ENCODE assay signal across 18 cellular contexts in the genomic region with DNA sequence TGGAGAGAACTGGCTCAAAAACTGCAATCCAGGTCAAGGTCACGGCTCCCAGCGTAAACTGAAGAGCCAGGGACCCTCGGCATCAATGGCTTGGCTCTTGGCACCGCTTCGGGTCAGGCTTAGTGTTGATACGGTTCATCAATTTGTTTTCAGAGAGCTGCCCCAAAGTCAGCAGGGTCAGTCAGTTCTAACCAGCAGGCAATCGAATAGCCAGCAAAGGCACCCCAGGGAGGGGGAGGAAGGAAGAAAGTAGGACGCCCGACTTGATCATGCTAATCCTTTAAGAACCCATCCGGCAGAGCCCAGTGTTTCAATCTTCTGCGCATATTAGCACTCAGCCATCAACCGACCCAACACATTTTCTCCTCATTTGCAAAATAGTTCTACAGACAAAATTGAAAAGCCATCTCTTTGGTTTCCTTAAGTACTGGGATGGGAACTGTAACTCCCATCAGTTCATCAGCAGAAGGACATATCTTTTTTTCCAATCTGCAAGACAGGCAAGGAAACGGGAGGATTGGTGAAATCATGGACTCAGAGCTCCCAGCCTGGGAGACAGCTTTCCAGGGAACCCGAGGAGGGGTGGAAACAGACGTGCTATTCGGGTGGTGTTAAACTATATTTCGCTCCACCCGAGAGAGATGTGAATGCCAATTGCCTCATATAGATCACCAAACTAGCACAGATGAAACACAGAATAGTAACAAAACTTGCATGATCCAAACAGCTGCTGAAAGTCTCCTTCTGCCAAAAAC. TPM values are rescaled to one million over a fixed set of nuclear protein-coding genes. Genes with fewer than 3 reads are reported as not detected.
DNase-seq lines count a peak whose midpoint lies in the region; ATAC-seq and TF ChIP-seq lines count a peak whose summit lies in the region.
"Had no signal": no experiment of that assay in that cellular context is flagged by ENCODE, and none has a peak within 500 bp of the region (broad histone marks: within the 10 kb centered on the region; RNA-seq: fewer than 3 reads in every experiment).

No MANE protein-coding gene starts in this region.

- H3K4me3 ChIP-seq in Panc1 (ENCODE audit: low read depth in 2 of 2, low read length in 2 of 2) (no peak overlapping the region), smooth muscle cell (no peak overlapping the region)

- H3K27ac Mint-ChIP-seq in H9 = peak overlapping the region in 1 of 3 experiments; percentile 62; a peak in 1 of 7 replicates
- H3K27ac Mint-ChIP-seq: activated CD4-positive, alpha-beta memory T cell treated with anti-CD3 and anti-CD28 coated beads for 36 hours; CD4-positive, alpha-beta memory T cell had no signal

- no peaks in the 10 kb centered on the region for H3K36me3 Mint-ChIP-seq in H9 (ENCODE audit: insufficient read depth in 1 of 3, low read depth in 3 of 3)
- H3K36me3 Mint-ChIP-seq: activated CD4-positive, alpha-beta memory T cell treated with anti-CD3 and anti-CD28 coated beads for 36 hours; CD4-positive, alpha-beta memory T cell; naive B cell had no signal

- intact Hi-C loops in Panc1 (cut with micrococcal nuclease; ENCODE audit: unreplicated experiment) = loop anchor here (10.0 kb wide), 1 partner anchor 50 kb away; no protein-coding TSS in a partner anchor

- no peak overlapping the region for H4K91ac ChIP-seq in H9 (ENCODE audit: insufficient read length, low read depth, low read length)

- no peak overlapping the region for H3T11ph ChIP-seq in H9 (ENCODE audit: low read length)

- POLR2A ChIA-PET in Panc1 (lab: Charles Lee) = no interaction called here

- H3K9me3 Mint-ChIP-seq in H9 = peaks cover 0 to 2% of the 10 kb centered on the region in 2 experiments; a peak in 1 of 5 replicates
- H3K9me3 Mint-ChIP-seq: activated CD4-positive, alpha-beta memory T cell treated with anti-CD3 and anti-CD28 coated beads for 36 hours; CD4-positive, alpha-beta memory T cell; naive B cell had no signal

- H3K14ac ChIP-seq in H9 (ENCODE audit: insufficient read depth, low read length) = no peak overlapping the region

- no peak overlapping the region for H2BK15ac ChIP-seq in H9 (ENCODE audit: low read depth, low read length)

- H3K18ac ChIP-seq in H9 (ENCODE audit: insufficient read length, low read depth, low read length) = no peak overlapping the region

- H3K36me3 ChIP-seq in Panc1 (ENCODE audit: control insufficient read depth, insufficient read depth, low read length) (no peaks in the 10 kb centered on the region), smooth muscle cell (ENCODE audit: low read depth) (no peaks in the 10 kb centered on the region)
- H3K36me3 ChIP-seq: brain microvascular endothelial cell had no signal

- DNase-seq in H9 (peak; percentile 48), Panc1 (ENCODE audit: low read depth, low spot score) (no peak), iPS-NIHi11 (ENCODE audit: low spot score) (peak; percentile 43), smooth muscle cell (lab: John Stamatoyannopoulos, UW; ENCODE audit: unreplicated experiment) (no peak), HuH-7 (ENCODE audit: low spot score) (no peak), T-helper 1 cell (no peak)
- DNase-seq: activated CD4-positive, alpha-beta memory T cell treated with anti-CD3 and anti-CD28 coated beads for 36 hours; activated CD4-positive, CD25-positive, alpha-beta regulatory T cell; brain microvascular endothelial cell; CD4-positive, alpha-beta memory T cell; left cardiac atrium; naive B cell; NCI-H187 treated with DMSO at 0.1 percent for 48 hours; SK-N-SH; stimulated activated CD4-positive, alpha-beta T cell treated with anti-CD3 and anti-CD28 coated beads, Interleukin-2, amount 100 ng/mL, for 48 hours; stimulated activated naive CD4-positive, alpha-beta T cell treated with Interleukin-2 at 50 U/mL for 16 hours; T-helper 9 cell had no signal

- H3K9me3 ChIP-seq in H9 (ENCODE audit: control insufficient read depth, low read depth, low read length) (no peaks in the 10 kb centered on the region), Panc1 (ENCODE audit: control insufficient read depth, insufficient read depth, low read depth, low read length) (no peaks in the 10 kb centered on the region), smooth muscle cell (replicated peaks; ENCODE audit: low read depth) (no peaks in the 10 kb centered on the region)
- H3K9me3 ChIP-seq: SK-N-SH had no signal

- CTCF ChIA-PET in Panc1 (lab: Charles Lee) = no interaction called here

- no CpG with 5 or more reads among the region's 18 CpGs for WGBS in H9 (ENCODE audit: extremely low coverage, insufficient read length, low lambda C conversion rate)
- WGBS in smooth muscle cell (ENCODE audit: low lambda C conversion rate) = 50% methylated on average over 18 of the region's 18 CpGs

- H2BK5ac ChIP-seq in H9 (ENCODE audit: insufficient read length, low read length) = no peak overlapping the region

- no peak overlapping the region for H2BK20ac ChIP-seq in H9 (ENCODE audit: low read depth, low read length, poor library complexity, severe bottlenecking)

- H3K27me3 ChIP-seq in H9 (ENCODE audit: insufficient read depth, low read length) (no peaks in the 10 kb centered on the region), Panc1 (ENCODE audit: control insufficient read depth, insufficient read depth, low read length) (no peaks in the 10 kb centered on the region), smooth muscle cell (ENCODE audit: low read depth) (peaks cover 6% of the 10 kb centered on the region)
- H3K27me3 ChIP-seq: brain microvascular endothelial cell had no signal

- H3K27me3 Mint-ChIP-seq in H9 (ENCODE audit: low read depth) = peaks cover 13% of the 10 kb centered on the region
- H3K27me3 Mint-ChIP-seq: activated CD4-positive, alpha-beta memory T cell treated with anti-CD3 and anti-CD28 coated beads for 36 hours; naive B cell had no signal

- H2AFZ ChIP-seq in H9 (ENCODE audit: low read length) (no peak overlapping the region), smooth muscle cell (ENCODE audit: low read depth) (peak overlapping the region; percentile 75)

- H3K23ac ChIP-seq in H9 (ENCODE audit: insufficient read length, low read depth, low read length) = no peak overlapping the region

- no peak overlapping the region for H2AK5ac ChIP-seq in H9 (ENCODE audit: insufficient read length, low read length)

- H2BK120ac ChIP-seq in H9 (ENCODE audit: low read depth, low read length, poor library complexity, severe bottlenecking) = no peak overlapping the region

- peak overlapping the region; percentile 18 to 36; a peak in 4 of 5 replicates for H3K4me3 Mint-ChIP-seq in H9
- H3K4me3 Mint-ChIP-seq: activated CD4-positive, alpha-beta memory T cell treated with anti-CD3 and anti-CD28 coated beads for 36 hours had no signal

- TF ChIP-seq CTCF in H9 (conservative IDR thresholded peaks at IDR 0.05) (no peak), Panc1 (IDR thresholded peaks at IDR 0.05) (no peak), smooth muscle cell (IDR thresholded peaks at IDR 0.05; ENCODE audit: borderline replicate concordance, insufficient read depth, poor library complexity, severe bottlenecking) (no peak)

- H3F3A ChIP-seq in smooth muscle cell (ENCODE audit: low read depth) = no peaks in the 10 kb centered on the region

- H2BK12ac ChIP-seq in H9 (ENCODE audit: insufficient read length, low read depth, low read length) = no peak overlapping the region

- peaks cover 15% of the 10 kb centered on the region in 2 experiments for H3K4me1 Mint-ChIP-seq in H9

- H3K79me2 ChIP-seq in H9 (ENCODE audit: insufficient read depth, low read length) (no peaks in the 10 kb centered on the region), smooth muscle cell (ENCODE audit: low read depth) (no peaks in the 10 kb centered on the region)

- H3K23me2 ChIP-seq in H9 (ENCODE audit: insufficient read length, low read depth, low read length, poor library complexity, severe bottlenecking) = no peaks in the 10 kb centered on the region

- H4K20me1 ChIP-seq in H9 (ENCODE audit: control insufficient read depth, insufficient read depth, insufficient read length) (no peaks in the 10 kb centered on the region), smooth muscle cell (ENCODE audit: low read depth) (no peaks in the 10 kb centered on the region)

- ATAC-seq in Panc1 (no peak; the same call in 1 of the 2 replicates), GM21825 (IDR thresholded peaks at IDR 0.05; ENCODE audit: unreplicated experiment) (no peak)
- ATAC-seq: left cardiac atrium had no signal

- H3K4ac ChIP-seq in H9 (ENCODE audit: low read depth, low read length) = no peak overlapping the region

- no peaks in the 10 kb centered on the region for H3K79me1 ChIP-seq in H9 (ENCODE audit: insufficient read depth, low read depth, low read length, poor library complexity, severe bottlenecking)

- in situ Hi-C loops in Panc1 (cut with HindIII; ENCODE audit: low pct_unique_long_range_greater_than_20kb, low sequenced_read_pairs) = no loop called here

- H3K4me1 ChIP-seq in H9 (ENCODE audit: insufficient read depth, low read length) (peaks cover 6% of the 10 kb centered on the region), Panc1 (ENCODE audit: control insufficient read depth, insufficient read depth, low read length) (peaks cover 12% of the 10 kb centered on the region), smooth muscle cell (ENCODE audit: low read depth) (peaks cover 7% of the 10 kb centered on the region)

- no peak overlapping the region for H3K56ac ChIP-seq in H9 (ENCODE audit: insufficient read length, low read depth, low read length)

- H3K9ac ChIP-seq in H9 (ENCODE audit: extremely low read depth, insufficient read length, low read length) (no peak overlapping the region), smooth muscle cell (ENCODE audit: low read depth) (no peak overlapping the region)
- H3K9ac ChIP-seq: SK-N-SH had no signal

- no TSS peak for BruUV-seq in Panc1 (replicated peaks; lab: Mats Ljungman, UMichigan)

- H3K27ac ChIP-seq in H9 (ENCODE audit: insufficient read length, low read depth, low read length) (no peak overlapping the region), Panc1 (ENCODE audit: low read length) (peak overlapping the region; percentile 42), smooth muscle cell (ENCODE audit: low read depth) (no peak overlapping the region)
- H3K27ac ChIP-seq: brain microvascular endothelial cell had no signal

- H4K8ac ChIP-seq in H9 (replicated peaks; ENCODE audit: insufficient read length, low read depth, low read length) = no peak overlapping the region

- H3K4me2 ChIP-seq in H9 (ENCODE audit: insufficient read depth, insufficient read length, low read length) (no peak overlapping the region), smooth muscle cell (no peak overlapping the region)
- H3K4me2 ChIP-seq: SK-N-SH had no signal

- H4K5ac ChIP-seq in H9 (ENCODE audit: insufficient read length, low read depth, low read length) = no peak overlapping the region

RNA-seq across cellular contexts. Expression of a gene that starts 40.7 kb away (rescaled TPM):
- total RNA-seq in H9 (2021) (24.1 and 27.1 TPM in 2 replicates), Panc1 (2021; ENCODE audit: unreplicated experiment) (66.4 TPM), smooth muscle cell (1.2 and 2.2 TPM in 2 replicates)
- 43.4 TPM for polyA plus RNA-seq in Panc1 (2012; ENCODE audit: insufficient read length)
- polyA plus RNA-seq in smooth muscle cell = 2.4 and 2.7 TPM in 2 replicates
- polyA plus RNA-seq: CD4-positive, alpha-beta memory T cell had no signal

Comparison
In these comparisons a context has a peak if more than half of its experiments do, and no peak if none do; other contexts are left out.
1. DNase-seq: peak in H9 (single experiment) and iPS-NIHi11 (single experiment); none in Panc1 (single experiment), smooth muscle cell (single experiment), HuH-7 (single experiment) and T-helper 1 cell (0 of 5).